24 cellular contexts compared by ENCODE assay signal in genomic region chr6:157217198-157217893, GRCh38.
A peak's percentile ranks its signal among the peaks of the same experiment; 100 is the strongest.
DNase-seq lines count a peak whose midpoint lies in the region; ATAC-seq, FAIRE-seq and TF ChIP-seq lines count a peak whose summit lies in the region.
"Had no signal": no experiment of that assay in that cellular context is flagged by ENCODE, and none has a peak within 500 bp of the region (broad histone marks: within the 10 kb centered on the region; RNA-seq: fewer than 3 reads in every experiment).

No MANE protein-coding gene starts in this region.

- no peak overlapping the region for H3K4me3 Mint-ChIP-seq in type B pancreatic cell

- no peaks in the 10 kb centered on the region for H3K9me3 Mint-ChIP-seq in type B pancreatic cell
- H3K9me3 Mint-ChIP-seq: CD4-positive, alpha-beta T cell had no signal

- peaks cover 14% of the 10 kb centered on the region for H3K4me1 Mint-ChIP-seq in type B pancreatic cell (ENCODE audit: unreplicated experiment)

- peak; percentile 26 for DNase-seq in Right ventricle myocardium inferior (ENCODE audit: missing footprints)
- DNase-seq in left ventricle myocardium superior, result no peak
- peak in 1 of 2 donors; percentile 55 for DNase-seq in ascending aorta (ENCODE audit: low spot score in 2 of 2)
- DNase-seq in lower leg skin (ENCODE audit: low spot score in 2 of 2), result peak; percentile 13 to 80
- DNase-seq in type B pancreatic cell (ENCODE audit: extremely low spot score, unreplicated experiment), result no peak
- no peak for DNase-seq in small intestine
- no peak for DNase-seq in sigmoid colon
- DNase-seq: AML-193; CD4-positive, alpha-beta T cell; MV-4-11; NCI-H1105; NCI-H1436 treated with DMSO at 0.1 percent for 48 hours; NCI-H1930; NCI-H2107; NCI-H446; NCI-H524 treated with DMSO at 0.1 percent for 48 hours; NCI-H774 had no signal

- no peak for TF ChIP-seq POLR2A in lower leg skin (IDR thresholded peaks at IDR 0.05)
- TF ChIP-seq POLR2A in sigmoid colon (IDR thresholded peaks at IDR 0.05), result no peak

- peaks cover 8 to 23% of the 10 kb centered on the region in 2 donors for H3K4me1 ChIP-seq in ascending aorta
- H3K4me1 ChIP-seq in small intestine (ENCODE audit: control insufficient read depth in 2 of 2, insufficient read depth in 1 of 2, low read depth in 1 of 2, low read length in 1 of 2), result no peaks in the 10 kb centered on the region
- H3K4me1 ChIP-seq in sigmoid colon, result peaks cover 0 to 7% (median 1%) of the 10 kb centered on the region in 4 donors

- H3K36me3 ChIP-seq in ascending aorta (no peaks in the 10 kb centered on the region), small intestine (ENCODE audit: control insufficient read depth in 2 of 2, insufficient read depth in 2 of 2, low read length in 2 of 2) (no peaks in the 10 kb centered on the region), sigmoid colon (no peaks in the 10 kb centered on the region)
- H3K36me3 ChIP-seq: BLaER1 treated with 17β-estradiol and CSF1 and Interleukin-3, amounts not matched to agents 10 nM and 100 nM; SJSA1 had no signal

- H3K27me3 Mint-ChIP-seq in type B pancreatic cell, result no peaks in the 10 kb centered on the region
- H3K27me3 Mint-ChIP-seq: CD4-positive, alpha-beta T cell had no signal

- peak overlapping the region; percentile 41 for H3K27ac Mint-ChIP-seq in type B pancreatic cell
- H3K27ac Mint-ChIP-seq: CD4-positive, alpha-beta T cell had no signal

- no peaks in the 10 kb centered on the region for H3K27me3 ChIP-seq in ascending aorta
- H3K27me3 ChIP-seq in small intestine (ENCODE audit: control insufficient read depth in 2 of 2, insufficient read depth in 2 of 2, low read length in 2 of 2), result no peaks in the 10 kb centered on the region
- H3K27me3 ChIP-seq in sigmoid colon, result no peaks in the 10 kb centered on the region
- H3K27me3 ChIP-seq: SJSA1 had no signal

- WGBS in lower leg skin, 2 donors, result 86 to 90% methylated on average over 20 of the region's 20 CpGs
- 86 to 91% (median 89%) methylated on average over 19 to 20 of the region's 20 CpGs for WGBS in small intestine, 3 donors
- WGBS in sigmoid colon, 2 donors, result 93 to 94% methylated on average over 20 of the region's 20 CpGs

- H3K4me3 ChIP-seq in ascending aorta (no peak overlapping the region), lower leg skin (ENCODE audit: low read depth, poor library complexity, severe bottlenecking) (no peak overlapping the region), small intestine (ENCODE audit: low read depth in 1 of 2, low read length in 2 of 2) (no peak overlapping the region), sigmoid colon (no peak overlapping the region)
- H3K4me3 ChIP-seq: A549; BLaER1 treated with 17β-estradiol and CSF1 and Interleukin-3, amounts not matched to agents 10 nM and 100 nM; K562; SJSA1 had no signal

- TF ChIP-seq EP300 in sigmoid colon (IDR thresholded peaks at IDR 0.05), result no peak

- ATAC-seq in Right ventricle myocardium inferior, result no peak
- ATAC-seq in left ventricle myocardium superior, result no peak
- ATAC-seq: A549, K562, PC-3 had no signal

- TF ChIP-seq CTCF in ascending aorta (IDR thresholded peaks at IDR 0.05) (no peak), lower leg skin (IDR thresholded peaks at IDR 0.05) (no peak), type B pancreatic cell (conservative IDR thresholded peaks at IDR 0.05) (no peak), sigmoid colon (IDR thresholded peaks at IDR 0.05) (no peak)

- H3K9me3 ChIP-seq in ascending aorta (no peaks in the 10 kb centered on the region), small intestine (ENCODE audit: control insufficient read depth, low read depth) (no peaks in the 10 kb centered on the region), sigmoid colon (no peaks in the 10 kb centered on the region)
- H3K9me3 ChIP-seq: A549; BLaER1 treated with 17β-estradiol and CSF1 and Interleukin-3, amounts not matched to agents 10 nM and 100 nM; SJSA1 had no signal

- FAIRE-seq in small intestine (lab: Jason Lieb, UNC), result no peak
- FAIRE-seq: A549, D721Med, GM19239, K562 had no signal

- peaks cover 4% of the 10 kb centered on the region for H3K36me3 Mint-ChIP-seq in type B pancreatic cell

- intact Hi-C loops in Right ventricle myocardium inferior (cut with DNase I) (no loop called here), left ventricle myocardium superior (cut with micrococcal nuclease) (no loop called here), ascending aorta (cut with DNase I) (no loop called here), lower leg skin (cut with DNase I; ENCODE audit: low total_unique reads) (no loop called here), sigmoid colon (cut with DNase I) (no loop called here)

- H3K27ac ChIP-seq in ascending aorta (peak overlapping the region; percentile 32 to 87), small intestine (ENCODE audit: low read depth in 1 of 2, low read length in 1 of 2) (no peak overlapping the region), sigmoid colon (no peak overlapping the region)
- H3K27ac ChIP-seq: A549; BLaER1 treated with 17β-estradiol and CSF1 and Interleukin-3, amounts not matched to agents 10 nM and 100 nM; SJSA1 had no signal

Comparison
In these comparisons a context has a peak if more than half of its experiments do, and no peak if none do; other contexts are left out.
1. DNase-seq: peak in Right ventricle myocardium inferior (single experiment) and lower leg skin (2 of 2); none in left ventricle myocardium superior (single experiment), type B pancreatic cell (single experiment), small intestine (single experiment) and sigmoid colon (single experiment).
2. H3K27ac ChIP-seq: peak in ascending aorta (2 of 2); none in small intestine (0 of 2) and sigmoid colon (0 of 4).